ENCODE assay signal across 8 cellular contexts in the genomic region with DNA sequence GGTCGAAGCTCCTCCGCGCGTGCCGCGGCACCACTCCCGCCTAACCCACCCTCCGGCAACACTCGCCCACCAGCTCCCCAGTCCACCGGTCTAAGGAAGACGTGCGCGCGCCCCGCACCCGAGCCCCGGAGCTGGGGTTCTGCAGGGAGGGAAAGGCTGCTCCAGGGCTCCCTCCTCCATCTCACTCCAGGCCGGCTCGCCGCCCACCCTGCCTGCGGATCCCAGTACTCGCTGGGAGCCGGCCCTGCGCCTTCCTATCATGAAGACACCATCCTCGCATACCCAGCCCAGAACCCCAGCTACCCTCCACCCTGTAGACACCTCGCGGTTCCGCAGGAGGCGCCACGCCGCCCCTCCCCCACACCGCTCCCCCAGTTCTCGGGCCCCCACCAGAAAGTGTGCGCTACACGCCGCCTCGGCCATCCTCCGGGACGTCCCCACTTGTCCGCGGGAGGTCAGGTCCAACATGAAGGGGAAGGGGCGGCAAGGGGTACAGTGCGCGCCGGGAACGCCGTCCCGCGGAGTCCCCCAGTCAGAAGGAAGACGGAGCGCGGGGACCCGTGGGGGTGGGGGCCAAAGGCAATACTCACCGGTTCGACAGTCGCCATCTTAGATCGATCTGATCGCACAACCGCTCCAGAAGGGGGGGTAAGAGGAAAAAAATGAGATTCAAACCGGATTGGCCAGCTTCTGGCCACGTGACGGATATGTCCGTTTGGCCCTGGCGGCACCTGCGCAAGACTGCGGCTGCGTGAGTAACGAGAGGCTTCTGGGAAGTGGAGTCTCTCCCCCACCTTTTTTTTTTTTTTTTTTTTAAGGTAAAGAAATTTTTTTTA. TPM values are rescaled to one million over a fixed set of nuclear protein-coding genes. Genes with fewer than 3 reads are reported as not detected.
A peak's percentile ranks its signal among the peaks of the same experiment; 100 is the strongest.
DNase-seq lines count a peak whose midpoint lies in the region; ATAC-seq and TF ChIP-seq lines count a peak whose summit lies in the region.

A gene with protein sequence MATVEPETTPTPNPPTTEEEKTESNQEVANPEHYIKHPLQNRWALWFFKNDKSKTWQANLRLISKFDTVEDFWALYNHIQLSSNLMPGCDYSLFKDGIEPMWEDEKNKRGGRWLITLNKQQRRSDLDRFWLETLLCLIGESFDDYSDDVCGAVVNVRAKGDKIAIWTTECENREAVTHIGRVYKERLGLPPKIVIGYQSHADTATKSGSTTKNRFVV (minus strand): TSS at position 629 of the 836 bp plus-strand sequence. CDS start 21 bp downstream, at position 608.

- H3K79me2 ChIP-seq in KMS-11 (ENCODE audit: insufficient read depth, low read depth): peaks cover 52% of the 10 kb centered on the region

- peaks cover 2% of the 10 kb centered on the region; the same call in 1 of the 2 replicates for H3K36me3 ChIP-seq in KMS-11 (ENCODE audit: insufficient read depth)
- H3K36me3 ChIP-seq in Peyer's patch: no peaks in the 10 kb centered on the region
- peaks cover 0 to 8% (median 0%) of the 10 kb centered on the region in 4 donors for H3K36me3 ChIP-seq in esophagus muscularis mucosa
- H3K36me3 ChIP-seq in muscle layer of duodenum (ENCODE audit: control insufficient read depth in 1 of 2, insufficient read depth in 2 of 2, low read length in 2 of 2): peaks cover 0 to 21% of the 10 kb centered on the region in 2 donors

- H3K4me3 ChIP-seq in KMS-11 (IDR thresholded peaks at IDR 0.05; ENCODE audit: insufficient read depth, low read depth, low read length) (peak within 1 kb of the TSS; percentile 25), Peyer's patch (peak within 1 kb of the TSS; percentile 75 to 95 (median 90)), esophagus muscularis mucosa (peak within 1 kb of the TSS; percentile 96 to 99 (median 97)), muscle layer of duodenum (ENCODE audit: low read depth in 1 of 2, low read length in 2 of 2) (peak within 1 kb of the TSS; percentile 99)

- peak; percentile 76 for ATAC-seq in GM21737 (IDR thresholded peaks at IDR 0.05; ENCODE audit: unreplicated experiment)

- no peak for TF ChIP-seq EP300 in esophagus muscularis mucosa (IDR thresholded peaks at IDR 0.05)

- H3K27ac ChIP-seq in KMS-11 (peak within 1 kb of the TSS; percentile 95), Peyer's patch (peak within 1 kb of the TSS; percentile 87 to 97 (median 92)), esophagus muscularis mucosa (replicated peaks in 1 of 4) (peak within 1 kb of the TSS; percentile 92 to 97 (median 94)), muscle layer of duodenum (ENCODE audit: low read length) (peak within 1 kb of the TSS; percentile 100)

- H3K4me2 ChIP-seq in KMS-11: peak within 1 kb of the TSS; percentile 74

- TF ChIP-seq POLR2A in Peyer's patch (IDR thresholded peaks at IDR 0.05): no peak
- no peak for TF ChIP-seq POLR2A in esophagus muscularis mucosa (IDR thresholded peaks at IDR 0.05; ENCODE audit: low read depth)

- intact Hi-C loops in esophagus muscularis mucosa (cut with DNase I): loop anchor here (10.0 kb wide), 1 partner anchor 264 kb away; no protein-coding TSS in a partner anchor

- H3K4me1 ChIP-seq in KMS-11 (ENCODE audit: low read depth, poor library complexity, severe bottlenecking): peaks cover 29% of the 10 kb centered on the region
- peaks cover 0 to 14% (median 3%) of the 10 kb centered on the region in 4 donors for H3K4me1 ChIP-seq in Peyer's patch
- H3K4me1 ChIP-seq in esophagus muscularis mucosa: peaks cover 10 to 44% (median 25%) of the 10 kb centered on the region in 4 donors
- peaks cover 0 to 13% of the 10 kb centered on the region in 2 donors for H3K4me1 ChIP-seq in muscle layer of duodenum (ENCODE audit: control insufficient read depth in 1 of 2, insufficient read depth in 2 of 2, low read length in 2 of 2)

- TF ChIP-seq CTCF in KMS-11 (conservative IDR thresholded peaks at IDR 0.05; ENCODE audit: low read depth, low read length): peak; percentile 33; the same call in 1 of the 2 replicates
- peak in 2 of 6 experiments; percentile 16 to 20 for TF ChIP-seq CTCF in Peyer's patch (IDR thresholded peaks at IDR 0.05)
- TF ChIP-seq CTCF in esophagus muscularis mucosa (IDR thresholded peaks at IDR 0.05): peak in 1 of 3 experiments; percentile 3

- H3K9me3 ChIP-seq in Peyer's patch (no peaks in the 10 kb centered on the region), esophagus muscularis mucosa (no peaks in the 10 kb centered on the region), muscle layer of duodenum (ENCODE audit: control insufficient read depth in 1 of 2, low read length in 2 of 2) (no peaks in the 10 kb centered on the region)

- no peaks in the 10 kb centered on the region for H3K27me3 ChIP-seq in KMS-11 (ENCODE audit: insufficient read depth, low read depth)
- H3K27me3 ChIP-seq in Peyer's patch: no peaks in the 10 kb centered on the region
- no peaks in the 10 kb centered on the region for H3K27me3 ChIP-seq in esophagus muscularis mucosa
- no peaks in the 10 kb centered on the region for H3K27me3 ChIP-seq in muscle layer of duodenum (ENCODE audit: low read depth, low read length)

- peak; percentile 79 for DNase-seq in DMS79 treated with DMSO at 0.1 percent for 48 hours (lab: John Stamatoyannopoulos, UW)
- DNase-seq in Peyer's patch: peak; percentile 95 to 99 (median 95)
- peak; percentile 93 for DNase-seq in activated T-cell treated with anti-CD3 and anti-CD28 coated beads, Interleukin-2, amount 50 U/mL, for 48 hours
- peak; percentile 98 for DNase-seq in esophagus muscularis mucosa (ENCODE audit: extremely low spot score)
- peak; percentile 96 to 97 for DNase-seq in stimulated activated CD8-positive, alpha-beta memory T cell treated with anti-CD3 and anti-CD28 coated beads, Interleukin-7, amount 100 ng/mL, for 4 hours (ENCODE audit: low read depth in 2 of 2)

- H4K20me1 ChIP-seq in KMS-11 (ENCODE audit: insufficient read depth): peaks cover 31% of the 10 kb centered on the region

- peak within 1 kb of the TSS; percentile 90 for H2AFZ ChIP-seq in KMS-11 (ENCODE audit: low read depth)

- H3K9ac ChIP-seq in KMS-11: peak within 1 kb of the TSS; percentile 98

- under 1% methylated on average over 33 of the region's 68 CpGs for WGBS in esophagus muscularis mucosa

RNA-seq across cellular contexts. Expression of the gene that starts here (rescaled TPM):
- total RNA-seq in Peyer's patch (10 to 100 TPM; 45.6 to 68.7 (median 57.9) TPM), esophagus muscularis mucosa (10 to 100 TPM; 67.7 to 84.3 (median 76.5) TPM)

Comparison
In these comparisons a context has a peak if more than half of its experiments do, and no peak if none do; other contexts are left out.
1. Peak in every context shown above with its lines: DNase-seq, ATAC-seq, H3K4me3 ChIP-seq and H3K27ac ChIP-seq.
2. H3K4me3 ChIP-seq: peak in every context shown above with its lines; median percentile 99 in muscle layer of duodenum; 97 in esophagus muscularis mucosa; 90 in Peyer's patch; 25 in KMS-11.